In the genomic region with DNA sequence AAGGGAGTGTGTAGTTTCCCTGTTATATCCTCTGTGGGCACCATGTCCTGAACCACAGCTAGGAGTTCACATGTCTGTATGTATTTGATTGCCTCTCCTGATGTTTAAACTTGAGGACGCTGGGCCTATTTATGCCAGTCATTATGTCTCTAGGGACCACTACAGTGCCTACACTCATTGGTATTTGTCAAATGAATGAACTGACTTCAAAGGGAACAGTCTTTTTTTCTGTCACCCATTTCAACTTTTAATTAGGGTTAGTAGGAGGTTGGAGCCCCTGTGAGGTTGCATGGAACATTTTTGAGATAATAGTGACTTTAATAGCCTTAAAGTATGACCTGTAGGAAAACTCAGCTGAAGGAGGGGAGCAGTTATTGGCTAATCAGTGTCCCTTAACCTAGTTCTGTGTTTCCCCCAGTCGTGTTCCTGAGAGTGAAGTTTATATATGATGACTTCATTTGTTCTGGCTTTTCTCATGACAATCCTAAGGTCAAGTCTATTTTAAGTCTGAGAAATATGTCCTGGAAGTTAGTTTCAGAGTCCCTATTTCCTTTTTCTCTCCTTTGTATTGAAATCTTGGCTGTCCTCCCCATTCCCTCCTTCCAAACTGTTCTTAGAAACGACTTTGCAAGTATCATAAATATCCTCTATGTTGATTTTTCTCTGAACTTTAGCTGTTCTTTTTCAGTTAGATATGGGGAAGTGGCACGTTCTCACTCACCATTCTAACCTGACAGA, we compare ENCODE assay signal across 10 cellular contexts.
DNase-seq lines count a peak whose midpoint lies in the region; ATAC-seq and TF ChIP-seq lines count a peak whose summit lies in the region.
"Had no signal": no experiment of that assay in that cellular context is flagged by ENCODE, and none has a peak within 500 bp of the region (broad histone marks: within the 10 kb centered on the region; RNA-seq: fewer than 3 reads in every experiment).

No MANE protein-coding gene starts in this region.

- H3K4me3 ChIP-seq in retinal pigment epithelial cell (ENCODE audit: low read length): no peak overlapping the region
- H3K4me3 ChIP-seq: lung had no signal

- peak; percentile 24 for DNase-seq in GM10266 (ENCODE audit: extremely low spot score)
- DNase-seq in NCI-H2171 treated with DMSO at 0.1 percent for 48 hours (lab: John Stamatoyannopoulos, UW): peak; percentile 76
- peak; percentile 77 for DNase-seq in foreskin melanocyte
- DNase-seq in retinal pigment epithelial cell (ENCODE audit: low read depth): no peak
- no peak for DNase-seq in HK-2 (ENCODE audit: unreplicated experiment)
- DNase-seq in 8988T: no peak
- DNase-seq: activated T-cell treated with anti-CD3 and anti-CD28 coated beads for 4 hours had no signal

- no peak for TF ChIP-seq CTCF in GM10266 (IDR thresholded peaks at IDR 0.05; ENCODE audit: control insufficient read depth, insufficient read depth, low read depth, missing control alignments)
- TF ChIP-seq CTCF in retinal pigment epithelial cell (conservative IDR thresholded peaks at IDR 0.05; ENCODE audit: low read depth, low read length): peak; percentile 61

- ATAC-seq in HG02852 (IDR thresholded peaks at IDR 0.05; ENCODE audit: unreplicated experiment) (no peak), HG02763 (IDR thresholded peaks at IDR 0.05; ENCODE audit: unreplicated experiment) (no peak)

Comparison
In these comparisons a context has a peak if more than half of its experiments do, and no peak if none do; other contexts are left out.
1. DNase-seq: peak in GM10266 (single experiment), NCI-H2171 treated with DMSO at 0.1 percent for 48 hours (single experiment) and foreskin melanocyte (single experiment); none in retinal pigment epithelial cell (single experiment), HK-2 (single experiment) and 8988T (single experiment).